ENCODE assay signal across 21 cellular contexts in the genomic region with DNA sequence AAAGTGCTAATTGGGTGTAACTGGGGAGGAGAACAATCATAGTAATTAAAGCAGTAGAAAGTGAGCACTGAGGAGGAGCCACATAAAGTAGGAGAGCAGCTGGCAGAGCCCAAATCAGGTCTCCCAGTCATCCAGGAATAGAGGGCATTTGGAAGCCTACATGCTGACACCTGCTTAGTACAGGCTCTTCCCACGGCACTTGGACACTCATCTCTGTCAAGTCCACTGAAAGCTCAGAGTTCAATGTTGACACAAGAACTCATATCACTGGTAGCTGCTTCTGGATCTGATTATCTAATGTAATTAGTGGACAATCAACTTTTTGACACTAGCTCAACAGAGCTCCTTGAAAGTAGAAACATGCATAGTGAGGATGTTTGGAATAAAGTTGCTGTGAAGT. TPM values are rescaled to one million over a fixed set of nuclear protein-coding genes. Genes with fewer than 3 reads are reported as not detected.
A peak's percentile ranks its signal among the peaks of the same experiment; 100 is the strongest.
DNase-seq lines count a peak whose midpoint lies in the region; ATAC-seq, FAIRE-seq and TF ChIP-seq lines count a peak whose summit lies in the region.
"Had no signal": no experiment of that assay in that cellular context is flagged by ENCODE, and none has a peak within 500 bp of the region (broad histone marks: within the 10 kb centered on the region; RNA-seq: fewer than 3 reads in every experiment).

No MANE protein-coding gene starts in this region.

- peak; percentile 35 to 68 (median 57) for ATAC-seq in pancreas
- no peak for ATAC-seq in GM18867 (IDR thresholded peaks at IDR 0.05; ENCODE audit: unreplicated experiment)
- ATAC-seq in GM19452 (IDR thresholded peaks at IDR 0.05; ENCODE audit: unreplicated experiment) = no peak

- intact Hi-C loops in pancreas (cut with DNase I) = no loop called here

- FAIRE-seq in pancreas (lab: Jason Lieb, UNC) = no peak
- FAIRE-seq: GM12892, GM18507 had no signal

- H3K27me3 ChIP-seq in pancreas = no peaks in the 10 kb centered on the region
- H3K27me3 ChIP-seq: BLaER1 had no signal

- no peaks in the 10 kb centered on the region for H3K4me1 ChIP-seq in pancreas
- H3K4me1 ChIP-seq: BLaER1 had no signal

- DNase-seq in NCI-H2029 (lab: John Stamatoyannopoulos, UW) (peak; percentile 11), NCI-H2029 treated with DMSO at 0.1 percent for 48 hours (lab: John Stamatoyannopoulos, UW) (no peak), NCI-H510A (lab: John Stamatoyannopoulos, UW) (peak; percentile 30), SHP77 (lab: John Stamatoyannopoulos, UW) (peak; percentile 23 to 73), pancreas (peak in 1 of 6 donors; percentile 19), SKM-1 treated with dmso at 0.1 percent for 144 hours (lab: John Stamatoyannopoulos, UW; ENCODE audit: unreplicated experiment) (no peak)
- DNase-seq: 8988T; Calu3; CD4-positive, alpha-beta memory T cell; DMS79; GDM1; GOT3; H9 had no signal

- no peaks in the 10 kb centered on the region for H3K36me3 ChIP-seq in pancreas
- H3K36me3 ChIP-seq: BLaER1 had no signal

- no peak overlapping the region for H3K27ac ChIP-seq in pancreas
- H3K27ac ChIP-seq: BLaER1, HL-60 had no signal

- H3K9me3 ChIP-seq in pancreas = no peaks in the 10 kb centered on the region
- H3K9me3 ChIP-seq: BLaER1 had no signal

- no peak overlapping the region for H3K4me3 ChIP-seq in pancreas
- H3K4me3 ChIP-seq: BLaER1 had no signal

- TF ChIP-seq CTCF in pancreas (IDR thresholded peaks at IDR 0.05) = no peak

- WGBS in pancreas, 2 donors = 30 to 35% methylated on average over 1 of the region's 1 CpG

RNA-seq across cellular contexts. Expression of a gene that starts 45.9 kb away (rescaled TPM):
- total RNA-seq in pancreas = 10 to 100 TPM in 3 of 6 donors, 1 to 10 TPM in 3; 2.3 to 33.0 (median 10.5) TPM
- polyA plus RNA-seq in pancreas = 10 to 100 TPM in 1 of 2 donors, 1 to 10 TPM in 1; 3.8 to 32.4 TPM
- total RNA-seq: Calu3; CD4-positive, alpha-beta memory T cell had no signal
- polyA plus RNA-seq: AG04450; CD14-positive monocyte; CD4-positive, alpha-beta memory T cell had no signal

Comparison
In these comparisons a context has a peak if more than half of its experiments do, and no peak if none do; other contexts are left out.
1. DNase-seq: peak in NCI-H2029 (single experiment), NCI-H510A (single experiment) and SHP77 (2 of 2); none in NCI-H2029 treated with DMSO at 0.1 percent for 48 hours (single experiment) and SKM-1 treated with dmso at 0.1 percent for 144 hours (single experiment).
2. ATAC-seq: peak in pancreas (4 of 4); none in GM18867 (single experiment) and GM19452 (single experiment).